In genomic region chr14:66613344-66613743, GRCh38 we compare ENCODE assay signal across 25 cellular contexts.
"Had no signal": no experiment of that assay in that cellular context is flagged by ENCODE, and none has a peak within 500 bp of the region (broad histone marks: within the 10 kb centered on the region; RNA-seq: fewer than 3 reads in every experiment).

No MANE protein-coding gene starts in this region.

- FAIRE-seq: TTC549 had no signal

- ATAC-seq: activated CD8-positive, alpha-beta T cell treated with anti-CD3 and anti-CD28 coated beads for 36 hours; body of pancreas; PC-3 had no signal

- DNase-seq: activated CD4-positive, alpha-beta T cell treated with anti-CD3 and anti-CD28 coated beads, Interleukin-2, amount 10 ng/mL, durations not matched to agents 24 days and 14 days; activated CD4-positive, alpha-beta T cell treated with anti-CD3 and anti-CD28 coated beads, Interleukin-2, amount 50 U/mL, for 4 hours; activated CD8-positive, alpha-beta T cell treated with anti-CD3 and anti-CD28 coated beads for 36 hours; activated gamma-delta T cell; activated naive CD4-positive, alpha-beta T cell treated with Interleukin-2 at 50 U/mL for 16 hours; activated naive CD8-positive, alpha-beta T cell treated with anti-CD3 and anti-CD28 coated beads, Interleukin-2, amount 10 ng/mL, durations not matched to agents 7 days and 5 days; activated T-cell treated with anti-CD3 and anti-CD28 coated beads, Interleukin-2, amount 50 U/mL, for 24 hours; amygdala; body of pancreas; Kasumi-1; MG63; NCI-H1048; NCI-H1105 treated with DMSO at 0.1 percent for 48 hours; NCI-H1436; NCI-H1694; NCI-H1930; NCI-H2081 treated with DMSO at 0.1 percent for 48 hours; NCI-H345; NCI-H524 treated with DMSO at 0.1 percent for 48 hours; PC-3; Peyer's patch; RPMI8226; SHP77 treated with DMSO at 0.1 percent for 48 hours; SK-N-SH had no signal
